Comparison of ENCODE assay signal across 8 cellular contexts in genomic region chr2:37196320-37197195, GRCh38. TPM values are rescaled to one million over a fixed set of nuclear protein-coding genes. Genes with fewer than 3 reads are reported as not detected.
A peak's percentile ranks its signal among the peaks of the same experiment; 100 is the strongest.
DNase-seq lines count a peak whose midpoint lies in the region; ATAC-seq and TF ChIP-seq lines count a peak whose summit lies in the region.

Gene CEBPZOS (plus strand): TSS chr2:37196496. CDS start chr2:37199705, 3,209 bp downstream.

- H3K9me3 ChIP-seq in SK-N-SH = no peaks in the 10 kb centered on the region
- no peaks in the 10 kb centered on the region for H3K9me3 ChIP-seq in parathyroid adenoma (ENCODE audit: control insufficient read depth, low read length)
- no peaks in the 10 kb centered on the region for H3K9me3 ChIP-seq in tibial nerve

- WGBS in SK-N-SH (ENCODE audit: low lambda C conversion rate) = under 1% methylated on average over 64 of the region's 72 CpGs
- WGBS in tibial nerve, 2 donors = 0 to 1% methylated on average over 36 to 65 of the region's 72 CpGs

- TF ChIP-seq RAD21 in SK-N-SH (IDR thresholded peaks at IDR 0.05; ENCODE audit: low read length) = no peak

- H3F3A ChIP-seq in SK-N-SH (replicated peaks; ENCODE audit: insufficient read depth) = peaks cover 5% of the 10 kb centered on the region

- H3K27me3 ChIP-seq in GM06990 (replicated peaks; ENCODE audit: control insufficient read depth, insufficient read depth, low read length) (no peaks in the 10 kb centered on the region), SK-N-SH (ENCODE audit: insufficient read depth) (no peaks in the 10 kb centered on the region), parathyroid adenoma (ENCODE audit: control insufficient read depth, insufficient read depth, low read length) (no peaks in the 10 kb centered on the region), tibial nerve (no peaks in the 10 kb centered on the region)

- H3K4me2 ChIP-seq in SK-N-SH = peak within 1 kb of the TSS; percentile 73
- peak within 1 kb of the TSS; percentile 68 for H3K4me2 ChIP-seq in parathyroid adenoma (ENCODE audit: low read length)

- H4K20me1 ChIP-seq in SK-N-SH (ENCODE audit: insufficient read depth) = no peaks in the 10 kb centered on the region

- peak; percentile 63 for ATAC-seq in HG02588 (IDR thresholded peaks at IDR 0.05; ENCODE audit: unreplicated experiment)

- H3K36me3 ChIP-seq in GM06990 (ENCODE audit: control insufficient read depth, insufficient read depth, low read length) (peaks cover 2% of the 10 kb centered on the region; the same call in 1 of the 2 replicates), SK-N-SH (replicated peaks in 1 of 2; ENCODE audit: control insufficient read depth in 1 of 2, insufficient read depth in 2 of 2, low read length in 1 of 2) (peaks cover 18 to 25% of the 10 kb centered on the region in 2 experiments), parathyroid adenoma (ENCODE audit: control insufficient read depth, insufficient read depth, low read length) (no peaks in the 10 kb centered on the region), tibial nerve (peaks cover 0 to 29% (median 0%) of the 10 kb centered on the region in 3 donors)

- H3K4me1 ChIP-seq in SK-N-SH (ENCODE audit: control insufficient read depth in 1 of 2, insufficient read depth in 2 of 2, low read depth in 1 of 2, low read length in 1 of 2) = peaks cover 6 to 15% of the 10 kb centered on the region in 2 experiments; a peak in 3 of 4 replicates
- H3K4me1 ChIP-seq in parathyroid adenoma = no peaks in the 10 kb centered on the region
- peaks cover 0 to 23% (median 8%) of the 10 kb centered on the region in 4 donors for H3K4me1 ChIP-seq in tibial nerve

- DNase-seq in GM06990 (ENCODE audit: extremely low read depth, insufficient read length) (peak; percentile 93), NCI-H1092 (lab: John Stamatoyannopoulos, UW) (peak; percentile 26), SK-N-SH (peak; percentile 96), glomerular endothelial cell (ENCODE audit: extremely low read depth, low read depth, low spot score) (peak; percentile 44), tibial nerve (ENCODE audit: low spot score in 2 of 2) (peak; percentile 69 to 82)
- DNase-seq in activated naive CD4-positive, alpha-beta T cell treated with anti-CD3 and anti-CD28 coated beads, Interleukin-2, amount 50 U/mL, for 16 hours = peak; percentile 84

- TF ChIP-seq EP300 in SK-N-SH (IDR thresholded peaks at IDR 0.05; ENCODE audit: borderline replicate concordance in 1 of 2, low read depth in 1 of 2, low read length in 1 of 2) (no peak), tibial nerve (IDR thresholded peaks at IDR 0.05) (peak; percentile 65 to 93)

- TF ChIP-seq CTCF in GM06990 (IDR thresholded peaks at IDR 0.05; ENCODE audit: insufficient read depth, low read length, poor library complexity, severe bottlenecking) (no peak), SK-N-SH (IDR thresholded peaks at IDR 0.05) (no peak), parathyroid adenoma (IDR thresholded peaks at IDR 0.05) (no peak), tibial nerve (IDR thresholded peaks at IDR 0.05) (peak in 1 of 5 experiments; percentile 39)

- H3K9ac ChIP-seq in SK-N-SH (peak within 1 kb of the TSS; percentile 78), parathyroid adenoma (no peak within 1 kb of the TSS)

- H3K27ac ChIP-seq in SK-N-SH (ENCODE audit: low read depth in 2 of 2, low read length in 1 of 2) (peak within 1 kb of the TSS; percentile 63 to 88), parathyroid adenoma (peak within 1 kb of the TSS; percentile 73), tibial nerve (peak within 1 kb of the TSS; percentile 76 to 95 (median 90))

- TF ChIP-seq POLR2A in tibial nerve (IDR thresholded peaks at IDR 0.05) = peak in 1 of 2 donors; percentile 77

- no peaks in the 10 kb centered on the region for H3K9me2 ChIP-seq in SK-N-SH

- H2AFZ ChIP-seq in SK-N-SH (ENCODE audit: low read depth) (peak within 1 kb of the TSS; percentile 95), parathyroid adenoma (peak within 1 kb of the TSS; percentile 90)

- peak within 1 kb of the TSS; percentile 93 for H3K4me3 ChIP-seq in GM06990 (replicated peaks; ENCODE audit: low read depth, low read length)
- H3K4me3 ChIP-seq in SK-N-SH (ENCODE audit: low read depth in 2 of 2, low read length in 1 of 2) = peak within 1 kb of the TSS; percentile 68 to 80
- H3K4me3 ChIP-seq in parathyroid adenoma (ENCODE audit: low read depth, low read length) = peak within 1 kb of the TSS; percentile 60
- peak within 1 kb of the TSS; percentile 76 to 97 (median 90) for H3K4me3 ChIP-seq in tibial nerve

- H3K79me2 ChIP-seq in SK-N-SH (ENCODE audit: insufficient read depth) = peaks cover 43% of the 10 kb centered on the region
- H3K79me2 ChIP-seq in parathyroid adenoma = peaks cover 8% of the 10 kb centered on the region

- CTCF ChIA-PET in SK-N-SH (lab: Yijun Ruan, JAX) = interaction anchor here (0.6 to 1.4 kb wide), 7 partner anchors 10 to 676 kb away, joined by 3 to 5 read pairs (median 3); partner anchors contain the start of genes CEBPZ and NDUFAF7

- POLR2A ChIA-PET in SK-N-SH (lab: Yijun Ruan, JAX) = interaction anchor here (1.1 to 1.3 kb wide), 3 partner anchors 39 to 729 kb away, joined by 4 to 5 read pairs (median 4); partner anchors contain the start of genes EIF2AK2 and RMDN2

TF ChIP-seq in SK-N-SH, 30 proteins besides CTCF, POLR2A, EP300 and RAD21:
- TF ChIP-seq SIN3A (IDR thresholded peaks at IDR 0.05; ENCODE audit: borderline replicate concordance, low read depth, low read length) (peak; percentile 76), YY1 (IDR thresholded peaks at IDR 0.05; ENCODE audit: low read depth) (0 out of 2 replicates have a peak, but pooled peaks have one; percentile 35), RCOR1 (IDR thresholded peaks at IDR 0.05; ENCODE audit: low read length) (0 out of 2 replicates have a peak, but pooled peaks have one; percentile 54), POLR2AphosphoS5 (IDR thresholded peaks at IDR 0.05; ENCODE audit: low read depth, low read length) (peak; percentile 96), NFIC (IDR thresholded peaks at IDR 0.05; ENCODE audit: borderline replicate concordance) (no peak), MAX (IDR thresholded peaks at IDR 0.05; ENCODE audit: low read depth) (peak; percentile 74), ZBTB33 (IDR thresholded peaks at IDR 0.05; ENCODE audit: borderline replicate concordance, low read depth) (no peak), USF1 (IDR thresholded peaks at IDR 0.05; ENCODE audit: borderline replicate concordance, low read depth) (0 out of 2 replicates have a peak, but pooled peaks have one; percentile 9), FOXM1 (IDR thresholded peaks at IDR 0.05; ENCODE audit: low read depth) (no peak), MXI1 (IDR thresholded peaks at IDR 0.05; ENCODE audit: low read depth, low read length) (peak; percentile 85), TEAD4 (IDR thresholded peaks at IDR 0.05; ENCODE audit: borderline replicate concordance, insufficient read depth) (no peak), NRF1 (IDR thresholded peaks at IDR 0.05; ENCODE audit: low read depth, low read length) (peak; percentile 87), CHD2 (IDR thresholded peaks at IDR 0.05; ENCODE audit: low read length, partially characterized antibody) (peak; percentile 17), TAF1 (IDR thresholded peaks at IDR 0.05; ENCODE audit: borderline replicate concordance, low read depth, low read length) (peak; percentile 50; the same call in 1 of the 2 replicates), USF2 (IDR thresholded peaks at IDR 0.05; ENCODE audit: borderline replicate concordance, low read depth, low read length) (no peak), GABPA (IDR thresholded peaks at IDR 0.05; ENCODE audit: low read depth) (peak; percentile 73), EZH2phosphoT487 (IDR thresholded peaks at IDR 0.05; ENCODE audit: borderline replicate concordance, low read depth) (no peak), ELF1 (IDR thresholded peaks at IDR 0.05) (peak; percentile 25; the same call in 1 of the 2 replicates)

RNA-seq across cellular contexts. Expression of gene CEBPZOS, which starts in this region (rescaled TPM):
- polyA plus RNA-seq in SK-N-SH (2012; rRNA removed) = 27.5 and 35.4 TPM in 2 replicates
- polyA plus RNA-seq in SK-N-SH (2012; cell fraction: cytosol; rRNA removed) = 42.2 and 52.2 TPM in 2 replicates
- polyA plus RNA-seq in SK-N-SH (2012; cell fraction: nucleus; rRNA removed) = 12.3 and 19.9 TPM in 2 replicates
- total RNA-seq in glomerular endothelial cell = 18.3 and 36.0 TPM in 2 replicates
- 10 to 100 TPM; 18.0 to 28.2 (median 21.8) TPM for total RNA-seq in tibial nerve

Comparison
In these comparisons a context has a peak if more than half of its experiments do, and no peak if none do; other contexts are left out.
1. Peak in every context shown above with its lines: DNase-seq, ATAC-seq, H3K4me3 ChIP-seq and H3K27ac ChIP-seq.
2. DNase-seq: peak in every context shown above with its lines; median percentile 96 in SK-N-SH; 93 in GM06990; 84 in activated naive CD4-positive, alpha-beta T cell treated with anti-CD3 and anti-CD28 coated beads, Interleukin-2, amount 50 U/mL, for 16 hours; 76 in tibial nerve; 44 in glomerular endothelial cell; 26 in NCI-H1092.